In genomic region chr12:75478395-75478794, GRCh38 we compare ENCODE assay signal across 8 cellular contexts. TPM values are rescaled to one million over a fixed set of nuclear protein-coding genes. Genes with fewer than 3 reads are reported as not detected.
DNase-seq lines count a peak whose midpoint lies in the region; ATAC-seq and TF ChIP-seq lines count a peak whose summit lies in the region.

No MANE protein-coding gene starts in this region.

- CTCF ChIA-PET in GM10248 (lab: Yijun Ruan, JAX), result interaction anchor here (0.8 to 10.8 kb wide), 8 partner anchors 10 to 790 kb away, joined by 3 to 93 read pairs (median 3); partner anchors contain the start of genes CAPS2, GLIPR1L1, GLIPR1L2 and KRR1
- CTCF ChIA-PET in WTC11 (lab: Charles Lee), result interaction anchor here (1.3 kb wide), 1 partner anchor 561 kb away, joined by 4 read pairs; no protein-coding TSS in a partner anchor

- ATAC-seq in GM18867 (IDR thresholded peaks at IDR 0.05; ENCODE audit: unreplicated experiment) (peak; percentile 20), HG03432 (IDR thresholded peaks at IDR 0.05; ENCODE audit: unreplicated experiment) (peak; percentile 16), WTC11 (no peak)

- H3K27me3 Mint-ChIP-seq in activated naive CD8-positive, alpha-beta T cell treated with anti-CD3 and anti-CD28 coated beads for 36 hours, result peaks cover 4% of the 10 kb centered on the region
- H3K27me3 Mint-ChIP-seq in WTC11 (ENCODE audit: low read depth), result no peaks in the 10 kb centered on the region

- TF ChIP-seq CTCF in GM10248 (IDR thresholded peaks at IDR 0.05; ENCODE audit: control extremely low read depth, extremely low read depth, low read depth, missing control alignments) (no peak), WTC11 (IDR thresholded peaks at IDR 0.05) (no peak)

- POLR2A ChIA-PET in GM10248 (lab: Yijun Ruan, JAX) (no interaction called here), WTC11 (lab: Charles Lee) (no interaction called here)

- peaks cover 58% of the 10 kb centered on the region for H3K4me1 Mint-ChIP-seq in activated naive CD8-positive, alpha-beta T cell treated with anti-CD3 and anti-CD28 coated beads for 36 hours
- peaks cover 11% of the 10 kb centered on the region for H3K4me1 Mint-ChIP-seq in WTC11

- H3K27ac Mint-ChIP-seq in activated naive CD8-positive, alpha-beta T cell treated with anti-CD3 and anti-CD28 coated beads for 36 hours, result peak overlapping the region; percentile 94
- H3K27ac Mint-ChIP-seq in WTC11, result no peak overlapping the region

- DNase-seq in activated naive CD8-positive, alpha-beta T cell treated with anti-CD3 and anti-CD28 coated beads for 36 hours, result peak; percentile 23
- DNase-seq in pons (ENCODE audit: low spot score) (peak; percentile 75), foreskin melanocyte (no peak), GM10248 (ENCODE audit: extremely low spot score) (no peak), cerebellar cortex (ENCODE audit: low spot score) (no peak), WTC11 (ENCODE audit: low spot score) (no peak)

- H3K9me3 Mint-ChIP-seq in activated naive CD8-positive, alpha-beta T cell treated with anti-CD3 and anti-CD28 coated beads for 36 hours, result no peaks in the 10 kb centered on the region
- H3K9me3 Mint-ChIP-seq in WTC11, result no peaks in the 10 kb centered on the region

- peaks cover 3% of the 10 kb centered on the region for H3K36me3 Mint-ChIP-seq in activated naive CD8-positive, alpha-beta T cell treated with anti-CD3 and anti-CD28 coated beads for 36 hours
- H3K36me3 Mint-ChIP-seq in WTC11, result no peaks in the 10 kb centered on the region

- peak overlapping the region; percentile 4 for H3K4me3 Mint-ChIP-seq in activated naive CD8-positive, alpha-beta T cell treated with anti-CD3 and anti-CD28 coated beads for 36 hours
- H3K4me3 Mint-ChIP-seq in WTC11, result no peak overlapping the region

TF ChIP-seq in WTC11, 78 proteins besides CTCF, POLR2A, EP300 and RAD21:
- TF ChIP-seq ERG (CRISPR knock-in tag; IDR thresholded peaks at IDR 0.05) (no peak), PREB (CRISPR knock-in tag; IDR thresholded peaks at IDR 0.05; ENCODE audit: borderline replicate concordance) (no peak), ZNF138 (CRISPR knock-in tag; conservative IDR thresholded peaks at IDR 0.05) (no peak), IRF1 (CRISPR knock-in tag; IDR thresholded peaks at IDR 0.05) (no peak), ESRRA (CRISPR knock-in tag; IDR thresholded peaks at IDR 0.05; ENCODE audit: borderline replicate concordance) (no peak), AFF4 (CRISPR knock-in tag; IDR thresholded peaks at IDR 0.05; ENCODE audit: borderline replicate concordance) (no peak), USF2 (CRISPR knock-in tag; IDR thresholded peaks at IDR 0.05) (no peak), GTF2I (CRISPR knock-in tag; conservative IDR thresholded peaks at IDR 0.05) (no peak), IRF2 (CRISPR knock-in tag; IDR thresholded peaks at IDR 0.05; ENCODE audit: borderline replicate concordance, low read depth) (no peak)

RNA-seq across cellular contexts. Expression of gene GLIPR1, which starts 2.2 kb away (rescaled TPM):
- 10 to 100 TPM; 19.7 to 25.7 TPM for total RNA-seq in activated naive CD8-positive, alpha-beta T cell treated with anti-CD3 and anti-CD28 coated beads for 36 hours
- total RNA-seq in WTC11 (2021), result 0.28 to 0.48 TPM in 2 of 3 replicates, not detected in the other

RNA-seq across cellular contexts. Expression of gene KRR1, which starts 33.0 kb away (rescaled TPM):
- total RNA-seq in activated naive CD8-positive, alpha-beta T cell treated with anti-CD3 and anti-CD28 coated beads for 36 hours, result 100 to 1,000 TPM; 146 to 155 TPM
- total RNA-seq in WTC11 (2021), result 54.4 to 59.6 TPM (median 54.8 TPM) in 3 replicates

Comparison
In these comparisons a context has a peak if more than half of its experiments do, and no peak if none do; other contexts are left out.
1. DNase-seq: peak in activated naive CD8-positive, alpha-beta T cell treated with anti-CD3 and anti-CD28 coated beads for 36 hours (single experiment) and pons (single experiment); none in foreskin melanocyte (single experiment), GM10248 (single experiment), cerebellar cortex (single experiment) and WTC11 (single experiment).
2. RNA of gene GLIPR1, which starts 2.2 kb away (total RNA-seq): 19.7 to 25.7 TPM in activated naive CD8-positive, alpha-beta T cell treated with anti-CD3 and anti-CD28 coated beads for 36 hours; 0.28 to 0.48 TPM in WTC11; every median in the first group is over 10 times any median in the second.